11 cellular contexts compared by ENCODE assay signal in genomic region chr4:83174844-83175414, GRCh38.
A peak's percentile ranks its signal among the peaks of the same experiment; 100 is the strongest.
DNase-seq lines count a peak whose midpoint lies in the region; ATAC-seq, FAIRE-seq and TF ChIP-seq lines count a peak whose summit lies in the region.
"Had no signal": no experiment of that assay in that cellular context is flagged by ENCODE, and none has a peak within 500 bp of the region (broad histone marks: within the 10 kb centered on the region; RNA-seq: fewer than 3 reads in every experiment).

No MANE protein-coding gene starts in this region.

- POLR2A ChIA-PET in GM12878 (lab: Charles Lee) = interaction anchor here (0.6 to 3.3 kb wide), 6 partner anchors 37 to 64 kb away, joined by 3 to 13 read pairs (median 6); no protein-coding TSS in a partner anchor

- no peak for TF ChIP-seq RAD21 in GM12878 (IDR thresholded peaks at IDR 0.05; ENCODE audit: insufficient read depth, low read depth, low read length)

- DNase-seq in GM12878 (ENCODE audit: low read depth, low spot score) (peak; percentile 87), NCI-H1930 (lab: John Stamatoyannopoulos, UW) (no peak)
- DNase-seq in activated CD8-positive, alpha-beta memory T cell treated with anti-CD3 and anti-CD28 coated beads, Interleukin-2, amount 50 U/mL, for 48 hours = no peak
- DNase-seq: activated T-cell treated with anti-CD3 and anti-CD28 coated beads for 4 hours, kidney glomerular epithelial cell had no signal

- H2AFZ ChIP-seq in GM12878 (ENCODE audit: control insufficient read depth, low read depth, low read length) = peak overlapping the region; percentile 50

- peak overlapping the region; percentile 75 for H3K4me2 ChIP-seq in GM12878 (ENCODE audit: control insufficient read depth, insufficient read depth)

- H4K20me1 ChIP-seq in GM12878 (ENCODE audit: control insufficient read depth, insufficient read depth) = no peaks in the 10 kb centered on the region

- no TSS peak for BruUV-seq in GM12878 (replicated peaks; lab: Mats Ljungman, UMichigan)

- intact Hi-C loops in GM12878 (cut with micrococcal nuclease; ENCODE audit: unreplicated experiment) = loop anchor here (1.0 to 5.0 kb wide), 5 partner anchors 42 to 108 kb away; no protein-coding TSS in a partner anchor

- in situ Hi-C loops in GM12878 (cut with MboI) = no loop called here

- peak overlapping the region; percentile 90 for H3K27ac ChIP-seq in GM12878 (ENCODE audit: control insufficient read depth, insufficient read depth)
- H3K27ac ChIP-seq: neutrophil had no signal

- CTCF ChIA-PET in GM12878 (lab: Yijun Ruan, JAX) = interaction anchor here (0.9 to 2.0 kb wide), 6 partner anchors 13 to 86 kb away, joined by 3 to 11 read pairs (median 6); partner anchors contain the start of gene PLAC8

- WGBS in GM12878 (ENCODE audit: insufficient coverage, insufficient replicate concordance, low lambda C conversion rate, missing lambda C conversion rate) = 0% methylated on average over 4 of the region's 4 CpGs

- peak; percentile 78 for FAIRE-seq in GM12878 (lab: Jason Lieb, UNC)

- H3K4me1 ChIP-seq in GM12878 (ENCODE audit: control insufficient read depth, insufficient read depth, low read length) = peaks cover 62% of the 10 kb centered on the region

- peaks cover 4% of the 10 kb centered on the region; the same call in 2 of the 3 replicates for H3K9me3 ChIP-seq in GM12878 (replicated peaks; ENCODE audit: control insufficient read depth, insufficient read depth, low read length)
- H3K9me3 ChIP-seq: neutrophil had no signal

- SMC1A ChIA-PET in GM12878 (lab: Charles Lee; ENCODE audit: uncharacterized antibody, unreplicated experiment) = interaction anchor here (0.6 to 4.6 kb wide), 28 partner anchors 11 to 101 kb away, joined by 3 to 51 read pairs (median 7); partner anchors contain the start of gene PLAC8

- no peaks in the 10 kb centered on the region for H3K36me3 ChIP-seq in GM12878 (ENCODE audit: control insufficient read depth in 2 of 2, insufficient read depth in 2 of 2, low read length in 1 of 2)
- H3K36me3 ChIP-seq: neutrophil had no signal

- ATAC-seq in GM18868 (IDR thresholded peaks at IDR 0.05; ENCODE audit: unreplicated experiment) (peak; percentile 63), GM21526 (IDR thresholded peaks at IDR 0.05; ENCODE audit: low FRiP score, unreplicated experiment) (peak; percentile 44), HG03103 (IDR thresholded peaks at IDR 0.05; ENCODE audit: low read depth, unreplicated experiment) (peak; percentile 77), GM12878 (peak; percentile 76), esophagus mucosa (no peak)
- ATAC-seq in activated CD4-positive, CD25-positive, alpha-beta regulatory T cell treated with anti-CD3 and anti-CD28 coated beads, Interleukin-2, amount 50 U/mL, for 24 hours = no peak

- RAD21 ChIA-PET in GM12878 (lab: Charles Lee; ENCODE audit: unreplicated experiment) = interaction anchor here (0.8 to 3.6 kb wide), 12 partner anchors 21 to 105 kb away, joined by 3 to 61 read pairs (median 6); partner anchors contain the start of gene PLAC8

- no peak for TF ChIP-seq POLR2A in GM12878 (IDR thresholded peaks at IDR 0.05; ENCODE audit: low read depth, low read length)

- H3K4me3 ChIP-seq in GM12878 = 0 out of 2 replicates have a peak overlapping the region, but pooled peaks have one; percentile 30

- peak; percentile 1 to 47; a peak in 1 of 4 replicates for TF ChIP-seq EP300 in GM12878 (IDR thresholded peaks at IDR 0.05; ENCODE audit: borderline replicate concordance in 1 of 2, control insufficient read depth in 1 of 2, low read depth in 2 of 2, low read length in 2 of 2)

- TF ChIP-seq CTCF in GM12878 (IDR thresholded peaks at IDR 0.05 in 2 of 3, conservative IDR thresholded peaks at IDR 0.05 in 1 of 3; ENCODE audit: control insufficient read depth in 2 of 3, extremely low read depth in 1 of 3, insufficient read depth in 1 of 3, low read depth in 3 of 3, low read length in 3 of 3) = no peak

- H3K79me2 ChIP-seq in GM12878 (ENCODE audit: control insufficient read depth, insufficient read depth, low read length) = no peaks in the 10 kb centered on the region; the same call in 1 of the 2 replicates

- H3K27me3 ChIP-seq in GM12878 (replicated peaks in 1 of 2; ENCODE audit: control insufficient read depth in 2 of 2, insufficient read depth in 2 of 2, low read length in 1 of 2) = no peaks in the 10 kb centered on the region
- H3K27me3 ChIP-seq: neutrophil had no signal

- H3K9ac ChIP-seq in GM12878 (ENCODE audit: control insufficient read depth, insufficient read depth, low read length) = peak overlapping the region; percentile 62

TF ChIP-seq in GM12878, 131 proteins besides CTCF, POLR2A, EP300 and RAD21 (continues in another document):
- peak; percentile 71; the same call in 1 of the 2 replicates for TF ChIP-seq ZNF592 (IDR thresholded peaks at IDR 0.05)
- no peak for TF ChIP-seq FOS (IDR thresholded peaks at IDR 0.05; ENCODE audit: borderline replicate concordance, extremely low read depth, insufficient read length)
- peak; percentile 28; the same call in 1 of the 2 replicates for TF ChIP-seq SMC3 (IDR thresholded peaks at IDR 0.05; ENCODE audit: borderline replicate concordance, low read length)
- TF ChIP-seq POLR2AphosphoS5 (IDR thresholded peaks at IDR 0.05; ENCODE audit: low read length) = peak; percentile 21; the same call in 1 of the 2 replicates
- TF ChIP-seq, protein P1, sequence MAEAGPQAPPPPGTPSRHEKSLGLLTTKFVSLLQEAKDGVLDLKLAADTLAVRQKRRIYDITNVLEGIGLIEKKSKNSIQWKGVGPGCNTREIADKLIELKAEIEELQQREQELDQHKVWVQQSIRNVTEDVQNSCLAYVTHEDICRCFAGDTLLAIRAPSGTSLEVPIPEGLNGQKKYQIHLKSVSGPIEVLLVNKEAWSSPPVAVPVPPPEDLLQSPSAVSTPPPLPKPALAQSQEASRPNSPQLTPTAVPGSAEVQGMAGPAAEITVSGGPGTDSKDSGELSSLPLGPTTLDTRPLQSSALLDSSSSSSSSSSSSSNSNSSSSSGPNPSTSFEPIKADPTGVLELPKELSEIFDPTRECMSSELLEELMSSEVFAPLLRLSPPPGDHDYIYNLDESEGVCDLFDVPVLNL (IDR thresholded peaks at IDR 0.05; ENCODE audit: low read depth, low read length) = no peak
- TF ChIP-seq SREBF1 (IDR thresholded peaks at IDR 0.05; ENCODE audit: low read length) = no peak
- TF ChIP-seq DPF2 (IDR thresholded peaks at IDR 0.05) = peak; percentile 93
- peak; percentile 95 for TF ChIP-seq SPI1 (IDR thresholded peaks at IDR 0.05; ENCODE audit: borderline replicate concordance, insufficient read depth, low read depth, low read length)
- no peak for TF ChIP-seq CHD4 (IDR thresholded peaks at IDR 0.05)
- TF ChIP-seq, protein P2, sequence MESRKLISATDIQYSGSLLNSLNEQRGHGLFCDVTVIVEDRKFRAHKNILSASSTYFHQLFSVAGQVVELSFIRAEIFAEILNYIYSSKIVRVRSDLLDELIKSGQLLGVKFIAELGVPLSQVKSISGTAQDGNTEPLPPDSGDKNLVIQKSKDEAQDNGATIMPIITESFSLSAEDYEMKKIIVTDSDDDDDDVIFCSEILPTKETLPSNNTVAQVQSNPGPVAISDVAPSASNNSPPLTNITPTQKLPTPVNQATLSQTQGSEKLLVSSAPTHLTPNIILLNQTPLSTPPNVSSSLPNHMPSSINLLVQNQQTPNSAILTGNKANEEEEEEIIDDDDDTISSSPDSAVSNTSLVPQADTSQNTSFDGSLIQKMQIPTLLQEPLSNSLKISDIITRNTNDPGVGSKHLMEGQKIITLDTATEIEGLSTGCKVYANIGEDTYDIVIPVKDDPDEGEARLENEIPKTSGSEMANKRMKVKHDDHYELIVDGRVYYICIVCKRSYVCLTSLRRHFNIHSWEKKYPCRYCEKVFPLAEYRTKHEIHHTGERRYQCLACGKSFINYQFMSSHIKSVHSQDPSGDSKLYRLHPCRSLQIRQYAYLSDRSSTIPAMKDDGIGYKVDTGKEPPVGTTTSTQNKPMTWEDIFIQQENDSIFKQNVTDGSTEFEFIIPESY (IDR thresholded peaks at IDR 0.05) = no peak
- peak; percentile 39; the same call in 1 of the 2 replicates for TF ChIP-seq CREB1 (IDR thresholded peaks at IDR 0.05; ENCODE audit: low read depth)
- TF ChIP-seq MXI1 (IDR thresholded peaks at IDR 0.05; ENCODE audit: low read depth, low read length) = no peak

Comparison
In these comparisons a context has a peak if more than half of its experiments do, and no peak if none do; other contexts are left out.
1. ATAC-seq: peak in GM18868 (single experiment), GM21526 (single experiment), HG03103 (single experiment) and GM12878 (single experiment); none in esophagus mucosa (single experiment) and activated CD4-positive, CD25-positive, alpha-beta regulatory T cell treated with anti-CD3 and anti-CD28 coated beads, Interleukin-2, amount 50 U/mL, for 24 hours (0 of 2).